Comparison of ENCODE assay signal across 10 cellular contexts in the genomic region with DNA sequence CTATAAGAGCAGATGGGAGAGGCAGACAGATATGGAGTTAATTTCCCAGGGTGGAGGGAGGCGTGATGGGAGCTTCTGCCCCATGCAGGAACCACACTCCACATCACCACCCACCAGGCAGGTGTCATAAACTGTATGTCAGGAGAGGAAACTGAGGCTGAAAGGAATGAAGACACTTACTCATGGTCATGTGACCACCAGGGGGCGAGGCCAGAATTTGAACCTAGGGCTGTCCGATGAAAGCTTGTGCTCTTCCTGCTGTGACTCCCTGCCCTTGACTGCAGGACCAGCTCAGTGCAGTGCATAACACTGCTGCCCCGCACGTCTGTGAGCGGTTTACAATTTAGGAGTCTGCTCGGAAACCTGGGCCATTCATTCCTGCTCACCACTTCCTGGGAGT. TPM values are rescaled to one million over a fixed set of nuclear protein-coding genes. Genes with fewer than 3 reads are reported as not detected.
DNase-seq lines count a peak whose midpoint lies in the region; ATAC-seq and TF ChIP-seq lines count a peak whose summit lies in the region.
"Had no signal": no experiment of that assay in that cellular context is flagged by ENCODE, and none has a peak within 500 bp of the region (broad histone marks: within the 10 kb centered on the region; RNA-seq: fewer than 3 reads in every experiment).

No MANE protein-coding gene starts in this region.

- DNase-seq in Right ventricle myocardium inferior (ENCODE audit: missing footprints) = peak; percentile 35
- no peak for DNase-seq in right cardiac atrium
- DNase-seq in T-helper 9 cell = peak; percentile 42
- DNase-seq in astrocyte of the spinal cord (ENCODE audit: low read depth, low spot score) = no peak
- DNase-seq in stimulated activated effector memory CD8-positive, alpha-beta T cell treated with anti-CD3 and anti-CD28 coated beads, Interleukin-12 subunit alpha, Interleukin-12 subunit beta, amount 100 ng/mL, for 72 hours (ENCODE audit: low spot score in 2 of 2) = no peak
- DNase-seq: adrenal gland, small intestine had no signal

- peaks cover 13% of the 10 kb centered on the region for H3K4me1 Mint-ChIP-seq in stimulated activated effector memory CD8-positive, alpha-beta T cell treated with anti-CD3 and anti-CD28 coated beads, Interleukin-12 subunit alpha, Interleukin-12 subunit beta, amount 100 ng/mL, for 72 hours

- no peaks in the 10 kb centered on the region for H3K9me3 Mint-ChIP-seq in stimulated activated effector memory CD8-positive, alpha-beta T cell treated with anti-CD3 and anti-CD28 coated beads, Interleukin-12 subunit alpha, Interleukin-12 subunit beta, amount 100 ng/mL, for 72 hours

- no peaks in the 10 kb centered on the region for H3K9me3 ChIP-seq in right cardiac atrium (ENCODE audit: control insufficient read depth, low read length)
- H3K9me3 ChIP-seq: adrenal gland had no signal

- no peaks in the 10 kb centered on the region for H3K27me3 ChIP-seq in right cardiac atrium (ENCODE audit: control insufficient read depth, insufficient read depth)
- H3K27me3 ChIP-seq: adrenal gland had no signal

- ATAC-seq in Right ventricle myocardium inferior (no peak), right cardiac atrium (no peak), GM18867 (IDR thresholded peaks at IDR 0.05; ENCODE audit: unreplicated experiment) (no peak), GM18907 (IDR thresholded peaks at IDR 0.05; ENCODE audit: unreplicated experiment) (no peak), HG03457 (IDR thresholded peaks at IDR 0.05; ENCODE audit: unreplicated experiment) (no peak)
- ATAC-seq in stimulated activated effector memory CD8-positive, alpha-beta T cell treated with anti-CD3 and anti-CD28 coated beads, Interleukin-12 subunit alpha, Interleukin-12 subunit beta, amount 100 ng/mL, for 72 hours = no peak

- H3K27ac ChIP-seq in right cardiac atrium (ENCODE audit: low read length) = no peak overlapping the region
- H3K27ac ChIP-seq: adrenal gland had no signal

- intact Hi-C loops in Right ventricle myocardium inferior (cut with DNase I) = no loop called here
- intact Hi-C loops in right cardiac atrium (cut with DNase I) = no loop called here

- in situ Hi-C loops in astrocyte of the spinal cord (cut with HindIII; ENCODE audit: low sequenced_read_pairs) = no loop called here

- WGBS in right cardiac atrium = 79% methylated on average over 7 of the region's 7 CpGs

- H3K27ac Mint-ChIP-seq in stimulated activated effector memory CD8-positive, alpha-beta T cell treated with anti-CD3 and anti-CD28 coated beads, Interleukin-12 subunit alpha, Interleukin-12 subunit beta, amount 100 ng/mL, for 72 hours = peak overlapping the region; percentile 72

- peaks cover 97% of the 10 kb centered on the region for H3K36me3 Mint-ChIP-seq in stimulated activated effector memory CD8-positive, alpha-beta T cell treated with anti-CD3 and anti-CD28 coated beads, Interleukin-12 subunit alpha, Interleukin-12 subunit beta, amount 100 ng/mL, for 72 hours

- H3K4me3 ChIP-seq in right cardiac atrium (ENCODE audit: low read length) (no peak overlapping the region), astrocyte of the spinal cord (ENCODE audit: low read depth, low read length) (no peak overlapping the region)
- H3K4me3 ChIP-seq: adrenal gland had no signal

- TF ChIP-seq CTCF in astrocyte of the spinal cord (IDR thresholded peaks at IDR 0.05; ENCODE audit: low read depth, low read length) = peak; percentile 2

- no peaks in the 10 kb centered on the region for H3K4me1 ChIP-seq in right cardiac atrium (ENCODE audit: control insufficient read depth, insufficient read depth, low read length)
- H3K4me1 ChIP-seq: adrenal gland had no signal

- H3K4me3 Mint-ChIP-seq in stimulated activated effector memory CD8-positive, alpha-beta T cell treated with anti-CD3 and anti-CD28 coated beads, Interleukin-12 subunit alpha, Interleukin-12 subunit beta, amount 100 ng/mL, for 72 hours = no peak overlapping the region

RNA-seq across cellular contexts. Expression of a gene that starts 28.8 kb away (rescaled TPM):
- 3.5 TPM for total RNA-seq in Right ventricle myocardium inferior
- 1 to 10 TPM; 2.4 to 5.9 (median 4.4) TPM for total RNA-seq in right cardiac atrium
- polyA plus RNA-seq in right cardiac atrium = 2.0 TPM

Comparison
In these comparisons a context has a peak if more than half of its experiments do, and no peak if none do; other contexts are left out.
1. DNase-seq: peak in Right ventricle myocardium inferior (single experiment) and T-helper 9 cell (single experiment); none in right cardiac atrium (0 of 3), astrocyte of the spinal cord (single experiment) and stimulated activated effector memory CD8-positive, alpha-beta T cell treated with anti-CD3 and anti-CD28 coated beads, Interleukin-12 subunit alpha, Interleukin-12 subunit beta, amount 100 ng/mL, for 72 hours (0 of 2).